8 cellular contexts compared by ENCODE assay signal in genomic region chr10:60646966-60647796, GRCh38.
DNase-seq lines count a peak whose midpoint lies in the region; ATAC-seq and TF ChIP-seq lines count a peak whose summit lies in the region.

No MANE protein-coding gene starts in this region.

- H3K4me1 Mint-ChIP-seq in activated naive CD4-positive, alpha-beta T cell treated with anti-CD3 and anti-CD28 coated beads, Interleukin-2, amount 10 ng/mL, durations not matched to agents 7 days and 5 days: peaks cover 4% of the 10 kb centered on the region

- no peak overlapping the region for H3K9ac ChIP-seq in smooth muscle cell (ENCODE audit: low read depth)

- H3K27me3 Mint-ChIP-seq in activated naive CD4-positive, alpha-beta T cell treated with anti-CD3 and anti-CD28 coated beads, Interleukin-2, amount 10 ng/mL, durations not matched to agents 7 days and 5 days: no peaks in the 10 kb centered on the region

- H3K36me3 ChIP-seq in heart right ventricle (no peaks in the 10 kb centered on the region), smooth muscle cell (ENCODE audit: low read depth) (no peaks in the 10 kb centered on the region)

- DNase-seq in AG08396 (ENCODE audit: low spot score) (peak; percentile 15), GM03348 (ENCODE audit: low spot score) (peak; percentile 59), NCI-H345 (lab: John Stamatoyannopoulos, UW) (peak; percentile 41), heart right ventricle (peak in 1 of 2 donors; percentile 39), smooth muscle cell (lab: John Stamatoyannopoulos, UW; ENCODE audit: unreplicated experiment) (no peak)
- peak; percentile 42 for DNase-seq in activated naive CD4-positive, alpha-beta T cell treated with anti-CD3 and anti-CD28 coated beads, Interleukin-2, amount 10 ng/mL, durations not matched to agents 7 days and 5 days

- WGBS in heart right ventricle, 2 donors: 14 to 17% methylated on average over 6 of the region's 6 CpGs
- 18% methylated on average over 6 of the region's 6 CpGs for WGBS in smooth muscle cell (ENCODE audit: low lambda C conversion rate)

- H3K27me3 ChIP-seq in heart right ventricle: no peaks in the 10 kb centered on the region
- H3K27me3 ChIP-seq in smooth muscle cell (ENCODE audit: low read depth): no peaks in the 10 kb centered on the region

- TF ChIP-seq CTCF in heart right ventricle (IDR thresholded peaks at IDR 0.05) (peak; percentile 59 to 88 (median 76)), smooth muscle cell (IDR thresholded peaks at IDR 0.05; ENCODE audit: borderline replicate concordance, insufficient read depth, poor library complexity, severe bottlenecking) (peak; percentile 79)

- CTCF ChIA-PET in activated naive CD4-positive, alpha-beta T cell treated with anti-CD3 and anti-CD28 coated beads, Interleukin-2, amount 10 ng/mL, durations not matched to agents 7 days and 5 days (lab: Charles Lee): interaction anchor here (0.6 to 2.5 kb wide), 16 partner anchors 13 to 1055 kb away, joined by 3 to 24 read pairs (median 4); no protein-coding TSS in a partner anchor

- no peaks in the 10 kb centered on the region for H3K9me3 ChIP-seq in heart right ventricle
- no peaks in the 10 kb centered on the region for H3K9me3 ChIP-seq in smooth muscle cell (replicated peaks; ENCODE audit: low read depth)

- H3F3A ChIP-seq in smooth muscle cell (ENCODE audit: low read depth): peaks cover 10% of the 10 kb centered on the region

- no peak overlapping the region for H3K4me3 Mint-ChIP-seq in activated naive CD4-positive, alpha-beta T cell treated with anti-CD3 and anti-CD28 coated beads, Interleukin-2, amount 10 ng/mL, durations not matched to agents 7 days and 5 days

- H3K27ac ChIP-seq in heart right ventricle: no peak overlapping the region
- H3K27ac ChIP-seq in smooth muscle cell (ENCODE audit: low read depth): no peak overlapping the region

- no peak overlapping the region for H3K4me3 ChIP-seq in heart right ventricle
- H3K4me3 ChIP-seq in smooth muscle cell: no peak overlapping the region

- H3K36me3 Mint-ChIP-seq in activated naive CD4-positive, alpha-beta T cell treated with anti-CD3 and anti-CD28 coated beads, Interleukin-2, amount 10 ng/mL, durations not matched to agents 7 days and 5 days: peaks cover 1% of the 10 kb centered on the region

- ATAC-seq in HG02870 (IDR thresholded peaks at IDR 0.05; ENCODE audit: unreplicated experiment) (peak; percentile 73), heart right ventricle (peak in 2 of 8 donors; percentile 42 to 64), GM19397 (IDR thresholded peaks at IDR 0.05; ENCODE audit: unreplicated experiment) (no peak)

- H3K4me1 ChIP-seq in heart right ventricle: peaks cover 0 to 5% (median 0%) of the 10 kb centered on the region in 9 donors
- peaks cover 32% of the 10 kb centered on the region for H3K4me1 ChIP-seq in smooth muscle cell (ENCODE audit: low read depth)

- no peak overlapping the region for H3K27ac Mint-ChIP-seq in activated naive CD4-positive, alpha-beta T cell treated with anti-CD3 and anti-CD28 coated beads, Interleukin-2, amount 10 ng/mL, durations not matched to agents 7 days and 5 days

- H2AFZ ChIP-seq in smooth muscle cell (ENCODE audit: low read depth): no peak overlapping the region

- H3K4me2 ChIP-seq in smooth muscle cell: no peak overlapping the region

- H3K79me2 ChIP-seq in smooth muscle cell (ENCODE audit: low read depth): peaks cover 8% of the 10 kb centered on the region

- H4K20me1 ChIP-seq in smooth muscle cell (ENCODE audit: low read depth): no peaks in the 10 kb centered on the region

- H3K9me3 Mint-ChIP-seq in activated naive CD4-positive, alpha-beta T cell treated with anti-CD3 and anti-CD28 coated beads, Interleukin-2, amount 10 ng/mL, durations not matched to agents 7 days and 5 days: no peaks in the 10 kb centered on the region

- intact Hi-C loops in heart right ventricle (cut with DNase I): loop anchor here (1.0 to 10.0 kb wide), 11 partner anchors 92 to 1022 kb away; no protein-coding TSS in a partner anchor
